Comparison of ENCODE assay signal across 21 cellular contexts in genomic region chr7:148318838-148319237, GRCh38.
"Had no signal": no experiment of that assay in that cellular context is flagged by ENCODE, and none has a peak within 500 bp of the region (broad histone marks: within the 10 kb centered on the region; RNA-seq: fewer than 3 reads in every experiment).

No MANE protein-coding gene starts in this region.

- H3K27me3 ChIP-seq: esophagus squamous epithelium, gastroesophageal sphincter, neutrophil, sigmoid colon, suprapubic skin, thyroid gland had no signal

- H3K4me1 ChIP-seq: esophagus squamous epithelium, gastroesophageal sphincter, sigmoid colon, suprapubic skin, thyroid gland had no signal

- H3K9me3 Mint-ChIP-seq: type B pancreatic cell had no signal

- H3K9me3 ChIP-seq: esophagus squamous epithelium, gastroesophageal sphincter, mucosa of descending colon, neutrophil, sigmoid colon, suprapubic skin, thyroid gland had no signal

- H3K36me3 Mint-ChIP-seq: naive thymus-derived CD8-positive, alpha-beta T cell; type B pancreatic cell had no signal

- ATAC-seq: effector memory CD8-positive, alpha-beta T cell; gastroesophageal sphincter; left cardiac atrium; mucosa of descending colon; naive thymus-derived CD8-positive, alpha-beta T cell had no signal

- DNase-seq: effector memory CD8-positive, alpha-beta T cell; esophagus squamous epithelium; foreskin fibroblast; kidney; left cardiac atrium; mammary epithelial cell; mucosa of descending colon; naive thymus-derived CD8-positive, alpha-beta T cell; posterior cingulate gyrus; sigmoid colon; stimulated activated CD4-positive, alpha-beta T cell treated with anti-CD3 and anti-CD28 coated beads, Interleukin-12 subunit alpha, Interleukin-12 subunit beta, amount 100 ng/mL, for 4 hours; stimulated activated naive CD4-positive, alpha-beta T cell treated with Interleukin-2 at 50 U/mL for 16 hours; thyroid gland had no signal

- H3K36me3 ChIP-seq: esophagus squamous epithelium, gastroesophageal sphincter, neutrophil, sigmoid colon, suprapubic skin, thyroid gland had no signal

- H3K4me3 ChIP-seq: esophagus squamous epithelium, gastroesophageal sphincter, mucosa of descending colon, sigmoid colon, skin epidermis, suprapubic skin, thyroid gland had no signal

- H3K27ac ChIP-seq: esophagus squamous epithelium, gastroesophageal sphincter, neutrophil, sigmoid colon, skin epidermis, suprapubic skin, thyroid gland had no signal

- H3K27me3 Mint-ChIP-seq: dendritic cell treated with granulocyte-macrophage colony-stimulating factor and Interleukin-4, amounts not matched to agents 40 ng/mL and 50 ng/mL, for 4 days had no signal

- FAIRE-seq: colon, urothelium cell line had no signal

- H3K27ac Mint-ChIP-seq: dendritic cell treated with granulocyte-macrophage colony-stimulating factor and Interleukin-4, amounts not matched to agents 40 ng/mL and 50 ng/mL, for 4 days; effector memory CD8-positive, alpha-beta T cell; naive thymus-derived CD8-positive, alpha-beta T cell; type B pancreatic cell had no signal

- H3K4me3 Mint-ChIP-seq: dendritic cell treated with granulocyte-macrophage colony-stimulating factor and Interleukin-4, amounts not matched to agents 40 ng/mL and 50 ng/mL, for 4 days; effector memory CD8-positive, alpha-beta T cell; naive thymus-derived CD8-positive, alpha-beta T cell; type B pancreatic cell had no signal
